In the genomic region with DNA sequence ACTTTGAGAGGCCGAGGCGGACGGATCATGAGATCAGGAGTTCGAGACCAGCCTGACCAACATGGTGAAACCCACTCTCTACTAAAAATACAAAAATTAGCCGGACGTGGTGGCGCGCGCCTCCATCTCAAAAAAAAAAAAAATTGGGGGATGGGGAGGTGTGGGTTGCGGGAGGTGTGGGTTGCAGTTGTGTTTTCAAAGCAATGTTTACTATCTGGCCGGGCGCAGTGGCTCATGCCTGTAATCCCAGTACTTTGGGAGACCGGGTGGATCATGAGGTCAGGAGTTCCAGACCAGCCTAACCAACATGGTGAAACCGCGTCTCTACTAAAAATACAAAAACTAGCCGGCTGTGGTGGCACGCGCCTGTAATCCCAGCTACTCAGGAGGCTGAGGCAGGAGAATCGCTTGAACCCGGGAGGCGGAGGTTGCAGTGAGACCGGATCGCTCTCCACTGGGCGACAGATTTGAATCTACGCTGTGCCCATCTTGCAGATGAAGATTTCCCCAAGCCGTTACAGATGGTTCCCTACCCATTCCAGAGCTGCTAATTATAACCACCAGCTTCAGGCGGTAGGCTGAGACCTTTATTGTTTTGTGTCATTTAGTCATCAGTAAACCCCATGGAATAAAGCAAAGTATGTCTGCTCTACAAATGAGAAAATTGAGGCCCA, we compare ENCODE assay signal across 8 cellular contexts. TPM values are rescaled to one million over a fixed set of nuclear protein-coding genes. Genes with fewer than 3 reads are reported as not detected.
A peak's percentile ranks its signal among the peaks of the same experiment; 100 is the strongest.
DNase-seq lines count a peak whose midpoint lies in the region; ATAC-seq and TF ChIP-seq lines count a peak whose summit lies in the region.
"Not testable (repeated sequence)": the region's sequence is repeated elsewhere in the genome, so short reads cannot be mapped to it uniquely, and the experiment has no call there.

No MANE protein-coding gene starts in this region.

- H3K27ac Mint-ChIP-seq in GM23338 (peak overlapping the region; percentile 84; the same call in 1 of the 2 replicates), chondrocyte (ENCODE audit: unreplicated experiment) (peak overlapping the region; percentile 99)
- peak overlapping the region; percentile 96 for H3K27ac Mint-ChIP-seq in activated T-cell treated with anti-CD3 and anti-CD28 coated beads, Interleukin-2, amount 50 U/mL, for 24 hours

- peaks cover 23% of the 10 kb centered on the region for H3K4me1 ChIP-seq in GM23338 (ENCODE audit: insufficient read depth)
- peaks cover 33% of the 10 kb centered on the region for H3K4me1 ChIP-seq in PC-9 (replicated peaks; ENCODE audit: insufficient read depth)
- H3K4me1 ChIP-seq in cardiac muscle cell (ENCODE audit: low read depth): not testable (repeated sequence)
- H3K4me1 ChIP-seq in mucosa of rectum (ENCODE audit: control insufficient read depth in 2 of 2, insufficient read depth in 2 of 2, low read length in 2 of 2): peaks cover 12 to 13% of the 10 kb centered on the region in 2 donors

- H3K36me3 Mint-ChIP-seq in GM23338 (ENCODE audit: low read depth): peaks cover 18% of the 10 kb centered on the region
- peaks cover 32% of the 10 kb centered on the region for H3K36me3 Mint-ChIP-seq in activated T-cell treated with anti-CD3 and anti-CD28 coated beads, Interleukin-2, amount 50 U/mL, for 24 hours (ENCODE audit: low read depth)
- not testable (repeated sequence) for H3K36me3 Mint-ChIP-seq in chondrocyte (ENCODE audit: low read depth)

- ATAC-seq in GM23338: not testable (repeated sequence)

- H3K27ac ChIP-seq in 22Rv1 (peak overlapping the region; percentile 84), GM23338 (ENCODE audit: low read depth) (peak overlapping the region; percentile 91), PC-9 (peak overlapping the region; percentile 77), cardiac muscle cell (peak overlapping the region; percentile 81)
- H3K27ac ChIP-seq in mucosa of rectum (ENCODE audit: low read depth in 2 of 2, low read length in 2 of 2): not testable (repeated sequence)

- not testable (repeated sequence) for TF ChIP-seq CTCF in 22Rv1 (IDR thresholded peaks at IDR 0.05); GM23338 (conservative IDR thresholded peaks at IDR 0.05; ENCODE audit: low read depth in 2 of 2); PC-9 (conservative IDR thresholded peaks at IDR 0.05); chondrocyte (IDR thresholded peaks at IDR 0.05); cardiac muscle cell (IDR thresholded peaks at IDR 0.05; ENCODE audit: low read depth, low read length)

- not testable (repeated sequence) for H3K9me3 ChIP-seq in PC-9 (ENCODE audit: insufficient read depth, low read depth); cardiac muscle cell (ENCODE audit: low read depth); mucosa of rectum (ENCODE audit: control insufficient read depth in 2 of 2, low read length in 2 of 2)

- CTCF ChIA-PET in PC-9 (lab: Charles Lee): not testable (repeated sequence)

- H3K27me3 Mint-ChIP-seq in GM23338 (ENCODE audit: insufficient read depth, low read depth, poor library complexity): peaks cover 11% of the 10 kb centered on the region
- H3K27me3 Mint-ChIP-seq in activated T-cell treated with anti-CD3 and anti-CD28 coated beads, Interleukin-2, amount 50 U/mL, for 24 hours; chondrocyte (ENCODE audit: low read depth): not testable (repeated sequence)

- POLR2A ChIA-PET in PC-9 (lab: Charles Lee; ENCODE audit: unreplicated experiment): interaction anchor here (0.7 kb wide), 1 partner anchor 1045 kb away, joined by 7 read pairs; no protein-coding TSS in a partner anchor

- H3K36me3 ChIP-seq in GM23338 (ENCODE audit: insufficient read depth); cardiac muscle cell; mucosa of rectum (ENCODE audit: control insufficient read depth in 2 of 2, insufficient read depth in 2 of 2, low read length in 2 of 2): not testable (repeated sequence)
- peaks cover 12% of the 10 kb centered on the region for H3K36me3 ChIP-seq in PC-9 (ENCODE audit: low read depth)

- H4K20me1 ChIP-seq in GM23338 (replicated peaks; ENCODE audit: insufficient read depth); PC-9 (ENCODE audit: insufficient read depth): not testable (repeated sequence)

- H3K4me3 Mint-ChIP-seq in GM23338: peak overlapping the region; percentile 94
- peak overlapping the region; percentile 99 for H3K4me3 Mint-ChIP-seq in activated T-cell treated with anti-CD3 and anti-CD28 coated beads, Interleukin-2, amount 50 U/mL, for 24 hours
- H3K4me3 Mint-ChIP-seq in chondrocyte (ENCODE audit: unreplicated experiment): peak overlapping the region; percentile 99

- intact Hi-C loops in PC-9 (cut with micrococcal nuclease; ENCODE audit: unreplicated experiment): not testable (repeated sequence)

- peak overlapping the region; percentile 65 to 72 for H3K9ac ChIP-seq in mucosa of rectum (ENCODE audit: low read depth in 1 of 2, low read length in 2 of 2)

- H2AFZ ChIP-seq in GM23338 (peak overlapping the region; percentile 91), PC-9 (peak overlapping the region; percentile 98)

- H3K9me3 Mint-ChIP-seq in GM23338; activated T-cell treated with anti-CD3 and anti-CD28 coated beads, Interleukin-2, amount 50 U/mL, for 24 hours; chondrocyte (ENCODE audit: low read depth): not testable (repeated sequence)

- H3K79me2 ChIP-seq in GM23338 (replicated peaks; ENCODE audit: insufficient read depth) (peaks cover 40% of the 10 kb centered on the region), PC-9 (ENCODE audit: low read depth) (peaks cover 51% of the 10 kb centered on the region)

- peak overlapping the region; percentile 79 for H3K4me2 ChIP-seq in GM23338
- H3K4me2 ChIP-seq in PC-9: peak overlapping the region; percentile 77

- H3K4me3 ChIP-seq in GM23338: peak overlapping the region; percentile 100
- H3K4me3 ChIP-seq in PC-9: peak overlapping the region; percentile 76
- H3K4me3 ChIP-seq in cardiac muscle cell: peak overlapping the region; percentile 89
- peak overlapping the region; percentile 68 to 81 for H3K4me3 ChIP-seq in mucosa of rectum (ENCODE audit: low read length in 2 of 2)
- H3K4me3 ChIP-seq in skeletal muscle cell (ENCODE audit: low read depth, low read length): peak overlapping the region; percentile 77

- DNase-seq in GM23338 (ENCODE audit: low spot score); PC-9; activated T-cell treated with anti-CD3 and anti-CD28 coated beads, Interleukin-2, amount 50 U/mL, for 24 hours; chondrocyte (ENCODE audit: low spot score); cardiac muscle cell (ENCODE audit: low read depth in 1 of 2, low spot score in 1 of 2); skeletal muscle cell (ENCODE audit: low read depth): not testable (repeated sequence)

- H3F3A ChIP-seq in GM23338 (replicated peaks; ENCODE audit: low read depth) (0 out of 2 replicates have a peak, but pooled peaks cover 12% of the 10 kb centered on the region), PC-9 (ENCODE audit: insufficient read depth, low read depth) (peaks cover 20% of the 10 kb centered on the region; the same call in 1 of the 2 replicates)

- BruUV-seq in PC-9 (replicated peaks; lab: Mats Ljungman, UMichigan): TSS peak; percentile 69

- H3K4me1 Mint-ChIP-seq in GM23338 (peaks cover 22% of the 10 kb centered on the region), chondrocyte (ENCODE audit: low read depth) (peaks cover 31% of the 10 kb centered on the region)
- peaks cover 50% of the 10 kb centered on the region for H3K4me1 Mint-ChIP-seq in activated T-cell treated with anti-CD3 and anti-CD28 coated beads, Interleukin-2, amount 50 U/mL, for 24 hours (ENCODE audit: low read depth)

- not testable (repeated sequence) for H3K9me2 ChIP-seq in GM23338 (ENCODE audit: insufficient read depth); PC-9 (ENCODE audit: insufficient read depth)

- H3K27me3 ChIP-seq in GM23338 (ENCODE audit: insufficient read depth); PC-9 (ENCODE audit: insufficient read depth, low read depth); cardiac muscle cell; mucosa of rectum (ENCODE audit: control insufficient read depth in 2 of 2, insufficient read depth in 2 of 2, low read length in 2 of 2): not testable (repeated sequence)

RNA-seq across cellular contexts. Expression of a gene that starts 0.8 kb away (rescaled TPM):
- 48.2 and 48.5 TPM in 2 replicates for total RNA-seq in GM23338 (2014; rRNA removed; shearing (Covaris generic))
- polyA plus RNA-seq in GM23338 (2016; fragmentation: Nextera tagmentation; extraction: Ambion mirVana): 103 and 124 TPM in 2 replicates
- 43.0 and 101 TPM in 2 replicates for total RNA-seq in PC-9 (2021)
- 155 to 166 TPM (median 160 TPM) in 3 replicates for total RNA-seq in chondrocyte
- 6.8 and 9.6 TPM in 2 replicates for total RNA-seq in cardiac muscle cell
- 72.4 and 80.8 TPM in 2 replicates for polyA plus RNA-seq in cardiac muscle cell
